Comparison of ENCODE assay signal across 9 cellular contexts in the genomic region with DNA sequence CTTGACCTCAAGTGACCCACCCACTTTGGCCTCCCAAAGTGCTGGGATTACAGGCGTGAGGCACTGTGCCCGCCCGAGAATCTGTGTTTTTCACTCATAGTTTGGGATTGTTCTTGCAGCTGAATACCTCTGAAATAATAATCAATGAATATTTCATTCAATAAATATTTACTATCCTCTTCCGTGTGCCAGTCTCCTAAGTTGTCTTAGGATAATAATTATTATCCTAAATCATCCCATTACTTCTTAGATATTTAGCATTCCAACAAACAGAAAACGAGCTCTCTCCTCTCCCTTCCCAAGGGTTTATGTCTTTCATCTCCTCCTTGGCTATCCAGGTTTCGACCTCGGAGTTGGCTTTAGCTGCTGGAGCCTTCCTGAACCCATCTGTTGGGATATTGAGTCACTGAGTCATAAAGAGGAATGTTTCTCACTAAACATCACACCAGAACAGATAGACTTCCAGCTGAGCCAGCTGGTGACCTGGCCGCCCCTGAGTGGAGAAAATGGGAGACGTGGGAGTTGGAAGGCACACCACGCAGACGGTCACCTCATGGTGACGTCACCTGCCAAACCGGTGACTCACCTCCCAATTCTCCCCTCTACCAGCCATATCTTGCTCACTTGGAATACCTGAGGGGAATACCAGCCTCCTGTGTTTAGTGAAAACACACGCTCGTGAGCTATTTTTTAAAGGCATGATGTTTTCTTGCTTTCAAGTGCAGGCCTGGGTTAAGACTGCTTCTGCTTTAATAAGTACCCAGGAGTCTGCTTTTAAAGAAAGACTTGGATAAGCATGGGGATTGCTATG. TPM values are rescaled to one million over a fixed set of nuclear protein-coding genes. Genes with fewer than 3 reads are reported as not detected.
DNase-seq lines count a peak whose midpoint lies in the region; FAIRE-seq and TF ChIP-seq lines count a peak whose summit lies in the region.
"Had no signal": no experiment of that assay in that cellular context is flagged by ENCODE, and none has a peak within 500 bp of the region (broad histone marks: within the 10 kb centered on the region; RNA-seq: fewer than 3 reads in every experiment).

No MANE protein-coding gene starts in this region.

- H3K4me3 Mint-ChIP-seq in glutamatergic neuron (ENCODE audit: unreplicated experiment) = no peak overlapping the region

- FAIRE-seq in HTR-8/SVneo (lab: Jason Lieb, UNC) = peak; percentile 87
- FAIRE-seq: colon had no signal

- TF ChIP-seq CTCF in AG09309 (IDR thresholded peaks at IDR 0.05; ENCODE audit: control insufficient read depth, insufficient read depth, low read depth, low read length, missing control alignments) (no peak), BE2C (IDR thresholded peaks at IDR 0.05; ENCODE audit: low read depth, low read length) (no peak), glutamatergic neuron (IDR thresholded peaks at IDR 0.05; ENCODE audit: partially characterized antibody, unreplicated experiment) (no peak)

- peaks cover 1% of the 10 kb centered on the region for H3K27me3 Mint-ChIP-seq in glutamatergic neuron (ENCODE audit: unreplicated experiment)

- no peaks in the 10 kb centered on the region for H3K4me1 Mint-ChIP-seq in glutamatergic neuron (ENCODE audit: low read depth, unreplicated experiment)

- H3K36me3 ChIP-seq in mucosa of stomach (ENCODE audit: control insufficient read depth, insufficient read depth, low read length) (no peaks in the 10 kb centered on the region), BE2C (no peaks in the 10 kb centered on the region)

- H3K27me3 ChIP-seq in mucosa of stomach (ENCODE audit: control insufficient read depth, insufficient read depth, low read length) (no peaks in the 10 kb centered on the region), BE2C (no peaks in the 10 kb centered on the region)

- no peaks in the 10 kb centered on the region for H3K36me3 Mint-ChIP-seq in glutamatergic neuron (ENCODE audit: unreplicated experiment)

- peak; percentile 95 for DNase-seq in AG09309 (ENCODE audit: low read depth)
- peak; percentile 86 for DNase-seq in HTR-8/SVneo (ENCODE audit: insufficient read length, low spot score)
- peak; percentile 22 for DNase-seq in cerebellar cortex (ENCODE audit: low spot score)
- DNase-seq in SIG-M5 treated with dmso at 0.1 percent for 504 hours (lab: John Stamatoyannopoulos, UW; ENCODE audit: unreplicated experiment) = no peak
- DNase-seq in NCI-H1105 treated with DMSO at 0.1 percent for 48 hours (lab: John Stamatoyannopoulos, UW) = no peak
- no peak for DNase-seq in BE2C
- no peak for DNase-seq in glutamatergic neuron

- no peaks in the 10 kb centered on the region for H3K9me3 ChIP-seq in mucosa of stomach (ENCODE audit: control insufficient read depth, low read length)
- no peaks in the 10 kb centered on the region for H3K9me3 ChIP-seq in BE2C

- peaks cover 56% of the 10 kb centered on the region for H3K4me1 ChIP-seq in mucosa of stomach (ENCODE audit: control insufficient read depth, insufficient read depth, low read length)
- no peaks in the 10 kb centered on the region for H3K4me1 ChIP-seq in BE2C

- H3K9me3 Mint-ChIP-seq in glutamatergic neuron (ENCODE audit: unreplicated experiment) = peaks cover 4% of the 10 kb centered on the region

- no peak overlapping the region for H3K4me3 ChIP-seq in AG09309 (ENCODE audit: control insufficient read depth, low read depth, low read length)
- no peak overlapping the region for H3K4me3 ChIP-seq in mucosa of stomach (ENCODE audit: low read length)
- H3K4me3 ChIP-seq in BE2C (ENCODE audit: low read depth, low read length) = no peak overlapping the region

- H3K27ac Mint-ChIP-seq in glutamatergic neuron (ENCODE audit: unreplicated experiment) = no peak overlapping the region

- H3K9ac ChIP-seq in mucosa of stomach (ENCODE audit: low read length) = peak overlapping the region; percentile 7

RNA-seq across cellular contexts. Expression of gene BHLHE40, which starts 43.9 kb away (rescaled TPM):
- 21.8 TPM for polyA plus RNA-seq in BE2C (2012; ENCODE audit: insufficient read depth, insufficient read length, low read depth)
- total RNA-seq in glutamatergic neuron (ENCODE audit: unreplicated experiment) = 0.22 TPM

Comparison
In these comparisons a context has a peak if more than half of its experiments do, and no peak if none do; other contexts are left out.
1. DNase-seq: peak in AG09309 (single experiment), HTR-8/SVneo (single experiment) and cerebellar cortex (single experiment); none in SIG-M5 treated with dmso at 0.1 percent for 504 hours (single experiment), NCI-H1105 treated with DMSO at 0.1 percent for 48 hours (single experiment), BE2C (single experiment) and glutamatergic neuron (single experiment).